Comparison of ENCODE assay signal across 17 cellular contexts in the genomic region with DNA sequence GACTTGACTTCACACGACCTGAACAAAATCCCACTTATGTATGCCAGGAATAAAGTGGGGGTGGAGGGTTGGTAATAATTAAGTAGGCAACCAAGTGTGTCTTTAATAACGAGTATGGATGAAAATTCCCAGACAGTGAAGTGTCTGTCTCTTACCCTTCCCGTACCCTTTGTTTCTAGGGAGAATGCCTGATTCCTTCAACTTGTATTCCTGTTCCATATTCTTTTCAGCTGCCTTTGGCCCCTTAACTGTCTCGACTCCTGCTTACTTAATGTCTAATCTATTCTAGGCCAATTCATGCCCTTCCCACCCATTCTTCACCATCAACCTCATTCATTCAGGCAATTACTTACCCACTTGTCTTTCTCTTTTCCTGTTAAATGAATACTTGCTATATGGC.
DNase-seq lines count a peak whose midpoint lies in the region; ATAC-seq and TF ChIP-seq lines count a peak whose summit lies in the region.
"Had no signal": no experiment of that assay in that cellular context is flagged by ENCODE, and none has a peak within 500 bp of the region (broad histone marks: within the 10 kb centered on the region; RNA-seq: fewer than 3 reads in every experiment).

No MANE protein-coding gene starts in this region.

- H2AFZ ChIP-seq in mesenchymal stem cell (ENCODE audit: low read depth, low read length), result no peak overlapping the region

- H3K14ac ChIP-seq in mesenchymal stem cell (ENCODE audit: low read length in 2 of 2), result no peak overlapping the region

- 85% methylated on average over 3 to 4 of the region's 4 CpGs for WGBS in endodermal cell (ENCODE audit: insufficient coverage in 1 of 2, insufficient read length in 1 of 2), 2 experiments
- WGBS in mesenchymal stem cell, result 87% methylated on average over 3 of the region's 4 CpGs

- intact Hi-C loops in left colon (cut with DNase I, micrococcal nuclease), result no loop called here

- H3K18ac ChIP-seq in mesenchymal stem cell (ENCODE audit: low read depth in 1 of 2, low read length in 2 of 2), result no peak overlapping the region

- H2BK15ac ChIP-seq in mesenchymal stem cell (ENCODE audit: low read depth, poor library complexity, severe bottlenecking), result no peak overlapping the region

- H2BK12ac ChIP-seq in mesenchymal stem cell (ENCODE audit: low read length in 2 of 2), result no peak overlapping the region

- no peak overlapping the region for H3K9ac ChIP-seq in endodermal cell (ENCODE audit: extremely low read depth, low read length, poor library complexity, severe bottlenecking)
- H3K9ac ChIP-seq in mesenchymal stem cell (ENCODE audit: low read length), result no peak overlapping the region

- no peak overlapping the region for H4K91ac ChIP-seq in mesenchymal stem cell (ENCODE audit: low read length)

- in situ Hi-C loops in HAP-1 (cut with MboI; ENCODE audit: low sequenced_read_pairs), result no loop called here

- H3K4me3 ChIP-seq in endodermal cell (ENCODE audit: low read length), result no peak overlapping the region
- H3K4me3 ChIP-seq in mesenchymal stem cell (ENCODE audit: insufficient read depth in 1 of 2, low read depth in 1 of 2, low read length in 2 of 2), result no peak overlapping the region
- H3K4me3 ChIP-seq in HAP-1, result no peak overlapping the region
- H3K4me3 ChIP-seq: MG63 had no signal

- H3K79me1 ChIP-seq in mesenchymal stem cell (replicated peaks; ENCODE audit: low read length, poor library complexity, severe bottlenecking), result no peaks in the 10 kb centered on the region

- no peak overlapping the region for H4K8ac ChIP-seq in mesenchymal stem cell (ENCODE audit: low read length)

- H3K9me3 Mint-ChIP-seq in endodermal cell, result no peaks in the 10 kb centered on the region

- H3K23ac ChIP-seq in mesenchymal stem cell (ENCODE audit: low read length in 2 of 2), result no peak overlapping the region

- DNase-seq in NCI-H2227 treated with DMSO at 0.1 percent for 48 hours (lab: John Stamatoyannopoulos, UW), result peak; percentile 9
- no peak for DNase-seq in NCI-H2227 (lab: John Stamatoyannopoulos, UW; ENCODE audit: unreplicated experiment)
- DNase-seq in endodermal cell, result no peak
- no peak for DNase-seq in mesenchymal stem cell
- no peak for DNase-seq in left colon
- no peak for DNase-seq in anterior cingulate cortex (lab: John Stamatoyannopoulos, UW)
- no peak for DNase-seq in HAP-1 (ENCODE audit: low spot score in 2 of 2)
- DNase-seq: GOT3, HCEC 1CT, KG1, MG63, NCI-H1105 treated with DMSO at 0.1 percent for 48 hours, NCI-H146, NCI-H1930, NCI-H526 treated with DMSO at 0.1 percent for 48 hours, SHP77 treated with DMSO at 0.1 percent for 48 hours had no signal

- H3K27me3 ChIP-seq in endodermal cell (ENCODE audit: control insufficient read depth, insufficient read depth, low read length, poor library complexity, severe bottlenecking) (no peaks in the 10 kb centered on the region), mesenchymal stem cell (ENCODE audit: control insufficient read depth in 1 of 2, insufficient read depth in 1 of 2, low read length in 2 of 2) (peaks cover 0 to 3% of the 10 kb centered on the region in 2 experiments), HAP-1 (ENCODE audit: low read depth) (no peaks in the 10 kb centered on the region)
- H3K27me3 ChIP-seq: MG63 had no signal

- peak overlapping the region; percentile 98 for H2BK5ac ChIP-seq in mesenchymal stem cell (ENCODE audit: low read depth, low read length, poor library complexity, severe bottlenecking)

- no peak for ATAC-seq in left colon

- no peak overlapping the region for H3K4ac ChIP-seq in mesenchymal stem cell (ENCODE audit: low read depth in 1 of 2, low read length in 2 of 2)

- no peak overlapping the region for H2AK5ac ChIP-seq in mesenchymal stem cell (ENCODE audit: low read length, severe bottlenecking)

- no peak for TF ChIP-seq CTCF in endodermal cell (conservative IDR thresholded peaks at IDR 0.05)

- no peak overlapping the region for H3K4me2 ChIP-seq in mesenchymal stem cell (ENCODE audit: low read length, poor library complexity, severe bottlenecking)

- no peaks in the 10 kb centered on the region for H3K36me3 ChIP-seq in endodermal cell (ENCODE audit: control insufficient read depth, insufficient read depth, low read length)
- no peaks in the 10 kb centered on the region for H3K36me3 ChIP-seq in mesenchymal stem cell (ENCODE audit: control insufficient read depth in 1 of 2, insufficient read depth in 2 of 2, low read depth in 1 of 2, low read length in 2 of 2)
- no peaks in the 10 kb centered on the region for H3K36me3 ChIP-seq in HAP-1 (replicated peaks)
- H3K36me3 ChIP-seq: MG63 had no signal

- H3K27ac Mint-ChIP-seq in endodermal cell, result no peak overlapping the region

- no peaks in the 10 kb centered on the region for H3K27me3 Mint-ChIP-seq in endodermal cell (ENCODE audit: insufficient read depth)

- no peak overlapping the region for H3K4me3 Mint-ChIP-seq in endodermal cell

- peaks cover 13% of the 10 kb centered on the region for H3K4me1 Mint-ChIP-seq in endodermal cell

- H3K4me1 ChIP-seq in endodermal cell (ENCODE audit: control insufficient read depth, insufficient read depth, low read length) (peaks cover 7% of the 10 kb centered on the region), mesenchymal stem cell (ENCODE audit: control insufficient read depth, insufficient read depth, low read depth, low read length) (peaks cover 4% of the 10 kb centered on the region), HAP-1 (no peaks in the 10 kb centered on the region)

- H2BK120ac ChIP-seq in mesenchymal stem cell (ENCODE audit: low read depth, low read length), result no peak overlapping the region

- H3K27ac ChIP-seq in endodermal cell (ENCODE audit: low read depth, low read length), result peak overlapping the region; percentile 1
- H3K27ac ChIP-seq in mesenchymal stem cell (ENCODE audit: low read length, poor library complexity, severe bottlenecking), result peak overlapping the region; percentile 96
- H3K27ac ChIP-seq: 22Rv1 had no signal

- H3K9me3 ChIP-seq in endodermal cell (ENCODE audit: control insufficient read depth, low read length) (no peaks in the 10 kb centered on the region), mesenchymal stem cell (ENCODE audit: control insufficient read depth, low read length) (no peaks in the 10 kb centered on the region), HAP-1 (no peaks in the 10 kb centered on the region)
- H3K9me3 ChIP-seq: MG63 had no signal

- H3K36me3 Mint-ChIP-seq in endodermal cell (ENCODE audit: low read depth), result no peaks in the 10 kb centered on the region
